8 cellular contexts compared by ENCODE assay signal in the genomic region with DNA sequence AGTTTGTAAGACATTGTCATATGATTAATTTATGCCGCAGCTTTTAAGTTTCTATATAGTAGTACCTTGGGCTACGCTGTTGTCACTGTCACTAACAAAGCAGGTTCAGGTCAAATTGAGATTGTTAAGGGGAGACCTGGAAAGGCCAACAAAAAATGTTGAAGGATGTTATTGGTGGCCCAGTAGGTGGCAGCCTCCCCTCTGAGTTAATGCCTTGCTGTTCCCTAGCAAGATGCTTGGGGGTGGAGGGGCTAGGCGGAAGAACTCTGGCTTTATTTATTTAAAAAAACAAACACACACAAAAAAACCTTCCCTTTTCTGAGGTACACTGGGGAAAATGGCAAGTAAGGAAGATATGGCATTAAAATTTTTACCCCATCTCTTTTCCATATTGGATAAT.
A peak's percentile ranks its signal among the peaks of the same experiment; 100 is the strongest.
DNase-seq lines count a peak whose midpoint lies in the region; ATAC-seq lines count a peak whose summit lies in the region.

No MANE protein-coding gene starts in this region.

- H3K27ac ChIP-seq in Karpas-422 (ENCODE audit: low read length) = no peak overlapping the region
- H3K27ac ChIP-seq in naive thymus-derived CD4-positive, alpha-beta T cell (ENCODE audit: low read depth, low read length) = no peak overlapping the region

- CTCF ChIA-PET in activated CD8-positive, alpha-beta memory T cell treated with anti-CD3 and anti-CD28 coated beads, Interleukin-2, amount 10 ng/mL, durations not matched to agents 7 days and 5 days (lab: Charles Lee) = interaction anchor here (1.7 kb wide), 1 partner anchor 19 kb away, joined by 5 read pairs; no protein-coding TSS in a partner anchor
- CTCF ChIA-PET in naive thymus-derived CD4-positive, alpha-beta T cell (lab: Charles Lee) = no interaction called here

- no peaks in the 10 kb centered on the region for H3K79me2 ChIP-seq in Karpas-422 (ENCODE audit: low read length)

- H3K27me3 ChIP-seq in Karpas-422 (ENCODE audit: low read length) = no peaks in the 10 kb centered on the region
- H3K27me3 ChIP-seq in naive thymus-derived CD4-positive, alpha-beta T cell (ENCODE audit: control insufficient read depth in 2 of 2, insufficient read depth in 2 of 2, low read length in 2 of 2) = no peaks in the 10 kb centered on the region

- H3K4me3 ChIP-seq in Karpas-422 (ENCODE audit: low read length) = no peak overlapping the region
- H3K4me3 ChIP-seq in naive thymus-derived CD4-positive, alpha-beta T cell (ENCODE audit: low read length) = no peak overlapping the region

- POLR2A ChIA-PET in naive thymus-derived CD4-positive, alpha-beta T cell (lab: Charles Lee) = no interaction called here

- H3K36me3 Mint-ChIP-seq in activated CD8-positive, alpha-beta memory T cell treated with anti-CD3 and anti-CD28 coated beads, Interleukin-2, amount 10 ng/mL, durations not matched to agents 7 days and 5 days = no peaks in the 10 kb centered on the region
- no peaks in the 10 kb centered on the region for H3K36me3 Mint-ChIP-seq in activated T-helper 17 cell treated with anti-CD3 and anti-CD28 coated beads, Interleukin-2, amount 50 U/mL, for 72 hours (ENCODE audit: low read depth)
- no peaks in the 10 kb centered on the region for H3K36me3 Mint-ChIP-seq in naive thymus-derived CD4-positive, alpha-beta T cell

- no peak overlapping the region for H3K27ac Mint-ChIP-seq in activated CD8-positive, alpha-beta memory T cell treated with anti-CD3 and anti-CD28 coated beads, Interleukin-2, amount 10 ng/mL, durations not matched to agents 7 days and 5 days
- H3K27ac Mint-ChIP-seq in activated T-helper 17 cell treated with anti-CD3 and anti-CD28 coated beads, Interleukin-2, amount 50 U/mL, for 72 hours = no peak overlapping the region
- no peak overlapping the region for H3K27ac Mint-ChIP-seq in naive thymus-derived CD4-positive, alpha-beta T cell

- H3K27me3 Mint-ChIP-seq in activated CD8-positive, alpha-beta memory T cell treated with anti-CD3 and anti-CD28 coated beads, Interleukin-2, amount 10 ng/mL, durations not matched to agents 7 days and 5 days = peaks cover 51% of the 10 kb centered on the region
- H3K27me3 Mint-ChIP-seq in activated T-helper 17 cell treated with anti-CD3 and anti-CD28 coated beads, Interleukin-2, amount 50 U/mL, for 72 hours = peaks cover 30% of the 10 kb centered on the region
- peaks cover 25 to 32% (median 28%) of the 10 kb centered on the region in 5 donors for H3K27me3 Mint-ChIP-seq in naive thymus-derived CD4-positive, alpha-beta T cell

- no peaks in the 10 kb centered on the region for H3K9me3 Mint-ChIP-seq in activated CD8-positive, alpha-beta memory T cell treated with anti-CD3 and anti-CD28 coated beads, Interleukin-2, amount 10 ng/mL, durations not matched to agents 7 days and 5 days (ENCODE audit: low read depth)
- H3K9me3 Mint-ChIP-seq in activated T-helper 17 cell treated with anti-CD3 and anti-CD28 coated beads, Interleukin-2, amount 50 U/mL, for 72 hours = no peaks in the 10 kb centered on the region
- H3K9me3 Mint-ChIP-seq in naive thymus-derived CD4-positive, alpha-beta T cell = no peaks in the 10 kb centered on the region

- intact Hi-C loops in head of caudate nucleus (cut with DNase I) = no loop called here
- intact Hi-C loops in naive thymus-derived CD4-positive, alpha-beta T cell (cut with micrococcal nuclease) = no loop called here

- H3K4me2 ChIP-seq in Karpas-422 (ENCODE audit: low read depth, low read length, poor library complexity, severe bottlenecking) = no peak overlapping the region

- no peak overlapping the region for H3K4me3 Mint-ChIP-seq in activated CD8-positive, alpha-beta memory T cell treated with anti-CD3 and anti-CD28 coated beads, Interleukin-2, amount 10 ng/mL, durations not matched to agents 7 days and 5 days
- no peak overlapping the region for H3K4me3 Mint-ChIP-seq in activated T-helper 17 cell treated with anti-CD3 and anti-CD28 coated beads, Interleukin-2, amount 50 U/mL, for 72 hours
- no peak overlapping the region for H3K4me3 Mint-ChIP-seq in naive thymus-derived CD4-positive, alpha-beta T cell

- DNase-seq in activated CD8-positive, alpha-beta memory T cell treated with anti-CD3 and anti-CD28 coated beads, Interleukin-2, amount 10 ng/mL, durations not matched to agents 7 days and 5 days = peak; percentile 42
- no peak for DNase-seq in activated CD8-positive, alpha-beta memory T cell treated with anti-CD3 and anti-CD28 coated beads for 24 hours
- DNase-seq in Karpas-422 (peak; percentile 65), RPMI8226 (peak; percentile 16), head of caudate nucleus (peak in 31 of 42 donors; percentile 2 to 67 (median 21)), NCI-H226 (no peak)
- no peak for DNase-seq in naive thymus-derived CD4-positive, alpha-beta T cell

- no peaks in the 10 kb centered on the region for H3K4me1 ChIP-seq in Karpas-422 (ENCODE audit: low read length)
- no peaks in the 10 kb centered on the region for H3K4me1 ChIP-seq in naive thymus-derived CD4-positive, alpha-beta T cell (ENCODE audit: control insufficient read depth in 2 of 2, insufficient read depth in 2 of 2, low read length in 2 of 2)

- no peaks in the 10 kb centered on the region for H4K20me1 ChIP-seq in Karpas-422 (ENCODE audit: insufficient read depth, low read depth, low read length)

- no peaks in the 10 kb centered on the region for H3K9me2 ChIP-seq in Karpas-422 (replicated peaks; ENCODE audit: insufficient read depth, low read length)

- H3K36me3 ChIP-seq in Karpas-422 (ENCODE audit: insufficient read depth, low read length) = no peaks in the 10 kb centered on the region
- no peaks in the 10 kb centered on the region for H3K36me3 ChIP-seq in naive thymus-derived CD4-positive, alpha-beta T cell (ENCODE audit: control insufficient read depth in 2 of 3, insufficient read depth in 3 of 3, low read length in 3 of 3)

- no peak for ATAC-seq in activated CD8-positive, alpha-beta memory T cell treated with anti-CD3 and anti-CD28 coated beads, Interleukin-2, amount 10 ng/mL, durations not matched to agents 7 days and 5 days
- no peak for ATAC-seq in activated T-helper 17 cell treated with anti-CD3 and anti-CD28 coated beads, Interleukin-2, amount 50 U/mL, for 72 hours (replicated peaks)
- no peak for ATAC-seq in naive thymus-derived CD4-positive, alpha-beta T cell

- H3K9ac ChIP-seq in Karpas-422 (ENCODE audit: low read length) = no peak overlapping the region

- H2AFZ ChIP-seq in Karpas-422 (ENCODE audit: low read length) = no peak overlapping the region

- no peaks in the 10 kb centered on the region for H3K4me1 Mint-ChIP-seq in activated CD8-positive, alpha-beta memory T cell treated with anti-CD3 and anti-CD28 coated beads, Interleukin-2, amount 10 ng/mL, durations not matched to agents 7 days and 5 days
- no peaks in the 10 kb centered on the region for H3K4me1 Mint-ChIP-seq in activated T-helper 17 cell treated with anti-CD3 and anti-CD28 coated beads, Interleukin-2, amount 50 U/mL, for 72 hours
- H3K4me1 Mint-ChIP-seq in naive thymus-derived CD4-positive, alpha-beta T cell = no peaks in the 10 kb centered on the region

- no peaks in the 10 kb centered on the region for H3K9me3 ChIP-seq in Karpas-422 (ENCODE audit: low read length)
- no peaks in the 10 kb centered on the region for H3K9me3 ChIP-seq in naive thymus-derived CD4-positive, alpha-beta T cell (ENCODE audit: control insufficient read depth in 2 of 3, low read length in 3 of 3)

Comparison
In these comparisons a context has a peak if more than half of its experiments do, and no peak if none do; other contexts are left out.
1. DNase-seq: peak in activated CD8-positive, alpha-beta memory T cell treated with anti-CD3 and anti-CD28 coated beads, Interleukin-2, amount 10 ng/mL, durations not matched to agents 7 days and 5 days (single experiment), Karpas-422 (single experiment), RPMI8226 (single experiment) and head of caudate nucleus (31 of 42); none in activated CD8-positive, alpha-beta memory T cell treated with anti-CD3 and anti-CD28 coated beads for 24 hours (single experiment), naive thymus-derived CD4-positive, alpha-beta T cell (0 of 9) and NCI-H226 (single experiment).